8 cellular contexts compared by ENCODE assay signal in the genomic region with DNA sequence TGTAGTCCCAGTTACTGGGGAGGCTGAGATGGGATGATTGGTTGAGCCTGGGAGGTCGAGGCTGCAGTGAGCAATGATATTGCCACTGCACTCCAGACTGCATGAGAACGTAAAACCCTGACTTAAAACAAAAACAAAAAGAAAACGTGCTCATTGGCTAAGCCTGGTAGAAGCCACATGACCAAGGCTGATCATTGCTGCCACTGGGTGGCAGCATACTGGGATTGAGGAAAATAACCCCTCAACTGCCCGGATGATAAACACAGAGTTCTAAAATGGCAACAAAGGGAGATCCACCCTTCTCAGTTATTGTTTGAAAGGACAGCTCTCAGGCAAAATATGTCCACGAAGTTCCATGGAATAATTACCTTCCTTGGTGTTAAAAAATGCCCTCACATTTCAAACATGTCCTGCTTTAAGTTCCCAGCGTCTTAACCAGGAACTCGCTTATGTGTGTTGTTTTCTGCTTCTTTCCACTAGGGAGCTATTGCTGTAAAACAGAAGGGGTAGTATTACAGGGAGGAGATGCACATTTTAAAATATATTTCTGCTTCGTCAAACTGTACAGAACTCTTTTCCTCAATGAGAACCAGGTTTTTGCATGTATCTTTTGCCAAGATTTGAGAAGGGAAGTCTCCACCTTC.
DNase-seq lines count a peak whose midpoint lies in the region; ATAC-seq, FAIRE-seq and TF ChIP-seq lines count a peak whose summit lies in the region.

No MANE protein-coding gene starts in this region.

- H3K4me1 Mint-ChIP-seq in immature natural killer cell, result peaks cover 9 to 14% of the 10 kb centered on the region in 2 donors
- H3K4me1 Mint-ChIP-seq in stimulated activated effector memory CD8-positive, alpha-beta T cell treated with anti-CD3 and anti-CD28 coated beads, Interleukin-12 subunit alpha, Interleukin-12 subunit beta, amount 100 ng/mL, for 72 hours, result peaks cover 22% of the 10 kb centered on the region

- H3K27me3 Mint-ChIP-seq in immature natural killer cell (ENCODE audit: low read depth in 3 of 3), result peaks cover 0 to 3% (median 2%) of the 10 kb centered on the region in 3 donors

- H3K27ac Mint-ChIP-seq in immature natural killer cell, result peak overlapping the region in 2 of 6 donors; percentile 36 to 53
- peak overlapping the region; percentile 45 for H3K27ac Mint-ChIP-seq in stimulated activated effector memory CD8-positive, alpha-beta T cell treated with anti-CD3 and anti-CD28 coated beads, Interleukin-12 subunit alpha, Interleukin-12 subunit beta, amount 100 ng/mL, for 72 hours

- H3K36me3 Mint-ChIP-seq in immature natural killer cell, result peaks cover 4 to 15% (median 10%) of the 10 kb centered on the region in 3 donors
- no peaks in the 10 kb centered on the region for H3K36me3 Mint-ChIP-seq in stimulated activated effector memory CD8-positive, alpha-beta T cell treated with anti-CD3 and anti-CD28 coated beads, Interleukin-12 subunit alpha, Interleukin-12 subunit beta, amount 100 ng/mL, for 72 hours

- no peak for FAIRE-seq in D721Med (lab: Jason Lieb, UNC)

- peaks cover 0 to 19% (median 11%) of the 10 kb centered on the region in 6 donors for H3K9me3 Mint-ChIP-seq in immature natural killer cell
- peaks cover 10% of the 10 kb centered on the region for H3K9me3 Mint-ChIP-seq in stimulated activated effector memory CD8-positive, alpha-beta T cell treated with anti-CD3 and anti-CD28 coated beads, Interleukin-12 subunit alpha, Interleukin-12 subunit beta, amount 100 ng/mL, for 72 hours

- TF ChIP-seq CTCF in D721Med (IDR thresholded peaks at IDR 0.05; ENCODE audit: insufficient read depth, missing control alignments), result peak; percentile 39

- H3K4me3 Mint-ChIP-seq in immature natural killer cell, result no peak overlapping the region
- H3K4me3 Mint-ChIP-seq in stimulated activated effector memory CD8-positive, alpha-beta T cell treated with anti-CD3 and anti-CD28 coated beads, Interleukin-12 subunit alpha, Interleukin-12 subunit beta, amount 100 ng/mL, for 72 hours, result no peak overlapping the region

- ATAC-seq in stimulated activated effector memory CD8-positive, alpha-beta T cell treated with anti-CD3 and anti-CD28 coated beads, Interleukin-12 subunit alpha, Interleukin-12 subunit beta, amount 100 ng/mL, for 72 hours, result peak; percentile 64
- ATAC-seq in GM19328 (IDR thresholded peaks at IDR 0.05; ENCODE audit: unreplicated experiment) (no peak), GM21447 (IDR thresholded peaks at IDR 0.05; ENCODE audit: unreplicated experiment) (no peak)

- DNase-seq in D721Med (ENCODE audit: insufficient read length, low spot score) (no peak), HT-29 (ENCODE audit: low spot score) (peak; percentile 58), activated T-cell treated with anti-CD3 and anti-CD28 coated beads for 1 hour (ENCODE audit: low read depth) (peak; percentile 2), immature natural killer cell (peak; percentile 17 to 28 (median 28)), cerebellum (ENCODE audit: low spot score) (no peak)
- DNase-seq in stimulated activated effector memory CD8-positive, alpha-beta T cell treated with anti-CD3 and anti-CD28 coated beads, Interleukin-12 subunit alpha, Interleukin-12 subunit beta, amount 100 ng/mL, for 72 hours (ENCODE audit: low spot score in 2 of 2), result peak in 1 of 2 donors; percentile 16

Comparison
In these comparisons a context has a peak if more than half of its experiments do, and no peak if none do; other contexts are left out.
1. DNase-seq: peak in HT-29 (single experiment), activated T-cell treated with anti-CD3 and anti-CD28 coated beads for 1 hour (single experiment) and immature natural killer cell (3 of 3); none in D721Med (single experiment) and cerebellum (single experiment).